2 cellular contexts compared by ENCODE assay signal in genomic region chr6:106794129-106794528, GRCh38.
TF ChIP-seq lines count a peak whose summit lies in the region.

No MANE protein-coding gene starts in this region.

TF ChIP-seq in A549, 52 proteins besides CTCF, POLR2A, EP300 and RAD21 (continued from another document):
- TF ChIP-seq E2F6 (IDR thresholded peaks at IDR 0.05; ENCODE audit: borderline replicate concordance, low read depth) (no peak), ZFP36 (IDR thresholded peaks at IDR 0.05; ENCODE audit: borderline replicate concordance, partially characterized antibody) (no peak), ESRRA (IDR thresholded peaks at IDR 0.05; ENCODE audit: borderline replicate concordance, low read length) (no peak)

TF ChIP-seq in GM23338, 12 proteins besides CTCF, POLR2A, EP300 and RAD21 (continued from another document):
- TF ChIP-seq ZNF462 (CRISPR knock-in tag; IDR thresholded peaks at IDR 0.05) = no peak
- TF ChIP-seq REST (IDR thresholded peaks at IDR 0.05; ENCODE audit: unreplicated experiment) = no peak
